ENCODE assay signal across 14 cellular contexts in genomic region chr6:119157495-119157827, GRCh38.
DNase-seq lines count a peak whose midpoint lies in the region; ATAC-seq and TF ChIP-seq lines count a peak whose summit lies in the region.
"Had no signal": no experiment of that assay in that cellular context is flagged by ENCODE, and none has a peak within 500 bp of the region (broad histone marks: within the 10 kb centered on the region; RNA-seq: fewer than 3 reads in every experiment).

No MANE protein-coding gene starts in this region.

- no peak overlapping the region for H3K23ac ChIP-seq in mesendoderm (ENCODE audit: low read length)

- H3K27ac ChIP-seq in GM23338 (ENCODE audit: low read depth) (no peak overlapping the region), VCaP (peak overlapping the region; percentile 61), mesendoderm (ENCODE audit: low read depth, low read length) (no peak overlapping the region)
- H3K27ac ChIP-seq: BLaER1 treated with 17β-estradiol and CSF1 and Interleukin-3, amounts not matched to agents 10 nM and 100 nM had no signal

- H3K27me3 ChIP-seq in GM23338 (ENCODE audit: insufficient read depth) (no peaks in the 10 kb centered on the region), mesendoderm (ENCODE audit: insufficient read depth, low read length, poor library complexity) (no peaks in the 10 kb centered on the region)
- H3K27me3 ChIP-seq: BLaER1 treated with 17β-estradiol and CSF1 and Interleukin-3, amounts not matched to agents 10 nM and 100 nM had no signal

- no peaks in the 10 kb centered on the region for H3F3A ChIP-seq in GM23338 (replicated peaks; ENCODE audit: low read depth)

- DNase-seq in GM23338 (ENCODE audit: low spot score) (no peak), fibroblast of villous mesenchyme (ENCODE audit: low read depth) (peak; percentile 18), mesendoderm (no peak), NCI-H774 (lab: John Stamatoyannopoulos, UW) (no peak), NAMALWA (ENCODE audit: low spot score) (no peak), SW 1271 (lab: John Stamatoyannopoulos, UW) (no peak)
- DNase-seq: ACHN; Calu3; CD4-positive, CD25-positive, alpha-beta regulatory T cell; DMS 273 treated with DMSO at 0.1 percent for 48 hours had no signal

- H3K36me3 Mint-ChIP-seq in GM23338 (ENCODE audit: low read depth), result no peaks in the 10 kb centered on the region
- H3K36me3 Mint-ChIP-seq: CD4-positive, CD25-positive, alpha-beta regulatory T cell had no signal

- no peak overlapping the region for H3K18ac ChIP-seq in mesendoderm (ENCODE audit: low read length)

- H3K36me3 ChIP-seq in GM23338 (ENCODE audit: insufficient read depth) (no peaks in the 10 kb centered on the region), mesendoderm (ENCODE audit: control insufficient read depth, insufficient read depth, low read length) (no peaks in the 10 kb centered on the region)
- H3K36me3 ChIP-seq: BLaER1 treated with 17β-estradiol and CSF1 and Interleukin-3, amounts not matched to agents 10 nM and 100 nM had no signal

- H4K5ac ChIP-seq in mesendoderm (ENCODE audit: low read length), result no peak overlapping the region

- ATAC-seq in GM23338 (no peak), HG02798 (IDR thresholded peaks at IDR 0.05; ENCODE audit: poor library complexity, unreplicated experiment) (no peak)
- ATAC-seq: HCT116 had no signal

- no peaks in the 10 kb centered on the region for H3K27me3 Mint-ChIP-seq in GM23338 (ENCODE audit: insufficient read depth, low read depth, poor library complexity)

- no peaks in the 10 kb centered on the region for H3K4me1 Mint-ChIP-seq in GM23338
- H3K4me1 Mint-ChIP-seq: CD4-positive, CD25-positive, alpha-beta regulatory T cell had no signal

- no peak overlapping the region for H3K9ac ChIP-seq in mesendoderm (ENCODE audit: low read length)
- H3K9ac ChIP-seq: BLaER1 treated with 17β-estradiol and CSF1 and Interleukin-3, amounts not matched to agents 10 nM and 100 nM had no signal

- H2AK5ac ChIP-seq in mesendoderm (ENCODE audit: low read length), result no peak overlapping the region

- no peak overlapping the region for H2BK120ac ChIP-seq in mesendoderm (ENCODE audit: low read depth, low read length)

- no peaks in the 10 kb centered on the region for H4K20me1 ChIP-seq in GM23338 (replicated peaks; ENCODE audit: insufficient read depth)
- H4K20me1 ChIP-seq: BLaER1 treated with 17β-estradiol and CSF1 and Interleukin-3, amounts not matched to agents 10 nM and 100 nM had no signal

- no peak overlapping the region for H4K8ac ChIP-seq in mesendoderm (ENCODE audit: low read depth, low read length)

- no peak for TF ChIP-seq CTCF in GM23338 (conservative IDR thresholded peaks at IDR 0.05; ENCODE audit: low read depth in 2 of 2)
- no peak for TF ChIP-seq CTCF in VCaP (conservative IDR thresholded peaks at IDR 0.05)
- TF ChIP-seq CTCF in fibroblast of villous mesenchyme (IDR thresholded peaks at IDR 0.05; ENCODE audit: insufficient read depth, low read depth, low read length), result no peak

- 0 out of 2 replicates have a peak, but pooled peaks cover 4% of the 10 kb centered on the region for H3K9me2 ChIP-seq in GM23338 (ENCODE audit: insufficient read depth)

- H3K79me2 ChIP-seq in GM23338 (replicated peaks; ENCODE audit: insufficient read depth) (no peaks in the 10 kb centered on the region), mesendoderm (ENCODE audit: control insufficient read depth, insufficient read depth, low read length) (no peaks in the 10 kb centered on the region)

- H3K79me1 ChIP-seq in mesendoderm (ENCODE audit: low read length), result no peaks in the 10 kb centered on the region

- peak overlapping the region; percentile 82 for H2BK5ac ChIP-seq in mesendoderm (ENCODE audit: low read length)

- H2AFZ ChIP-seq in GM23338, result 0 out of 2 replicates have a peak overlapping the region, but pooled peaks have one; percentile 32

- H3K4me3 ChIP-seq in GM23338 (no peak overlapping the region), fibroblast of villous mesenchyme (ENCODE audit: low read depth, low read length) (no peak overlapping the region), mesendoderm (ENCODE audit: low read length) (no peak overlapping the region)
- H3K4me3 ChIP-seq: BLaER1 treated with 17β-estradiol and CSF1 and Interleukin-3, amounts not matched to agents 10 nM and 100 nM had no signal

- H2BK15ac ChIP-seq in mesendoderm (replicated peaks; ENCODE audit: low read depth), result no peak overlapping the region

- no peak overlapping the region for H3K27ac Mint-ChIP-seq in GM23338
- H3K27ac Mint-ChIP-seq: CD4-positive, CD25-positive, alpha-beta regulatory T cell had no signal

- no peaks in the 10 kb centered on the region for H3K9me3 Mint-ChIP-seq in GM23338

- H3K4me3 Mint-ChIP-seq in GM23338, result no peak overlapping the region
- H3K4me3 Mint-ChIP-seq: CD4-positive, CD25-positive, alpha-beta regulatory T cell had no signal

- H3K4ac ChIP-seq in mesendoderm (ENCODE audit: low read depth, low read length), result no peak overlapping the region

- H3K4me2 ChIP-seq in GM23338 (no peak overlapping the region), mesendoderm (ENCODE audit: low read length) (no peak overlapping the region)
- H3K4me2 ChIP-seq: BLaER1 treated with 17β-estradiol and CSF1 and Interleukin-3, amounts not matched to agents 10 nM and 100 nM had no signal

- no peak overlapping the region for H3K56ac ChIP-seq in mesendoderm (ENCODE audit: low read length)

- no peaks in the 10 kb centered on the region for H3K4me1 ChIP-seq in GM23338 (ENCODE audit: insufficient read depth)
- peaks cover 8% of the 10 kb centered on the region for H3K4me1 ChIP-seq in mesendoderm (ENCODE audit: control insufficient read depth, low read depth, low read length)

- no CpG with 5 or more reads among the region's 4 CpGs for WGBS in mesendoderm (ENCODE audit: extremely low coverage, insufficient coverage, low lambda C conversion rate)

TF ChIP-seq in GM23338, 12 proteins besides CTCF, POLR2A, EP300 and RAD21 (continues in another document):
- TF ChIP-seq EZH2phosphoT487 (IDR thresholded peaks at IDR 0.05; ENCODE audit: unreplicated experiment), result no peak
- TF ChIP-seq ZNF331 (CRISPR knock-in tag; IDR thresholded peaks at IDR 0.05; ENCODE audit: low read depth), result no peak
- no peak for TF ChIP-seq CREB1 (CRISPR knock-in tag; IDR thresholded peaks at IDR 0.05; ENCODE audit: low read depth)
- no peak for TF ChIP-seq POLR2AphosphoS5 (IDR thresholded peaks at IDR 0.05; ENCODE audit: low read depth)
- no peak for TF ChIP-seq ETS1 (IDR thresholded peaks at IDR 0.05)
- no peak for TF ChIP-seq NANOG (IDR thresholded peaks at IDR 0.05; ENCODE audit: borderline replicate concordance)
- no peak for TF ChIP-seq EZH2 (IDR thresholded peaks at IDR 0.05; ENCODE audit: low read depth, unreplicated experiment)
- no peak for TF ChIP-seq ZNF114 (CRISPR knock-in tag; IDR thresholded peaks at IDR 0.05)
- no peak for TF ChIP-seq STAT1 (IDR thresholded peaks at IDR 0.05; ENCODE audit: unreplicated experiment)
- no peak for TF ChIP-seq REST (IDR thresholded peaks at IDR 0.05; ENCODE audit: unreplicated experiment)
- no peak for TF ChIP-seq JUNB (IDR thresholded peaks at IDR 0.05; ENCODE audit: unreplicated experiment)
